Comparison of ENCODE assay signal across 1 cellular context in genomic region chr12:85575115-85576096, GRCh38.
TF ChIP-seq lines count a peak whose summit lies in the region.

No MANE protein-coding gene starts in this region.

TF ChIP-seq in HEK293, 187 proteins besides CTCF, POLR2A, EP300 and RAD21 (continued from another document):
- TF ChIP-seq PRDM10 (tag by site-specific recombination; IDR thresholded peaks at IDR 0.05) (peak; percentile 61; the same call in 1 of the 2 replicates), ZBTB6 (tag by site-specific recombination; IDR thresholded peaks at IDR 0.05) (no peak), ZNF335 (tag by site-specific recombination; conservative IDR thresholded peaks at IDR 0.05) (peak; percentile 32; the same call in 1 of the 2 replicates), ZNF121 (tag by site-specific recombination; IDR thresholded peaks at IDR 0.05) (no peak), ZNF157 (tag by site-specific recombination; IDR thresholded peaks at IDR 0.05) (no peak), REPIN1 (tag by site-specific recombination; IDR thresholded peaks at IDR 0.05; ENCODE audit: low read depth) (no peak)
